ENCODE assay signal across 1 cellular context in the genomic region with DNA sequence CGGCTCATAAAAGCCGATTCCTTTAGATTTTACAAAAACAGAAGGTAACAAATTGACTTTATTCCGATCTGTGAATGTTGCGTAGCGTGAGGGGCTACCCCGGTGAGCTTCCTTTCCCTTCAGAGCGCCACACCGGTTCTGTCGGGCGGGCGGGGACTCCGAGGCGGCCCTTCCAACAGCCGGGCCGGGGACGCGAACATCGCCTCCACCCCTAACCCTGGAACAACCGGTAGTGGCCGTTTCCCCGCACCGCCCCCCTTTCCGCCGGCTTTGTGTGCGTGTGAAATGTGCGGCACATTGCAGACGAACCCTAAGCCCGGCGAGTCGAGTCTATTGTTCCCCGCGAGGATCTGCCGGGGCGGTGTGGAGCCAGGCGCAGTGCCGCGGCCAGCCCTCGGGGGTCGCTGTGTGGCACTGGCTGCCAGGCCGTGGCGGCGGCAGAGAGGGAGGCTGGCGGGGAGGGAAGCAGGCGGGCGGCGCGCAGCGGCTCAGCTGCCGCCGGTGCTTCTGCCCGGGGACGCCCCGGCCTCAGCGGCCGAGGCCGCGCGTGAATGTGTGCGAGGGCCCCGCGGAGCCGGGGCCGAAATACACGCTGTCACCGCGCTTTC.
A peak's percentile ranks its signal among the peaks of the same experiment; 100 is the strongest.
TF ChIP-seq lines count a peak whose summit lies in the region.

No MANE protein-coding gene starts in this region.

TF ChIP-seq in HEK293, 187 proteins besides CTCF, POLR2A, EP300 and RAD21 (continued from another document):
- TF ChIP-seq, protein P1, sequence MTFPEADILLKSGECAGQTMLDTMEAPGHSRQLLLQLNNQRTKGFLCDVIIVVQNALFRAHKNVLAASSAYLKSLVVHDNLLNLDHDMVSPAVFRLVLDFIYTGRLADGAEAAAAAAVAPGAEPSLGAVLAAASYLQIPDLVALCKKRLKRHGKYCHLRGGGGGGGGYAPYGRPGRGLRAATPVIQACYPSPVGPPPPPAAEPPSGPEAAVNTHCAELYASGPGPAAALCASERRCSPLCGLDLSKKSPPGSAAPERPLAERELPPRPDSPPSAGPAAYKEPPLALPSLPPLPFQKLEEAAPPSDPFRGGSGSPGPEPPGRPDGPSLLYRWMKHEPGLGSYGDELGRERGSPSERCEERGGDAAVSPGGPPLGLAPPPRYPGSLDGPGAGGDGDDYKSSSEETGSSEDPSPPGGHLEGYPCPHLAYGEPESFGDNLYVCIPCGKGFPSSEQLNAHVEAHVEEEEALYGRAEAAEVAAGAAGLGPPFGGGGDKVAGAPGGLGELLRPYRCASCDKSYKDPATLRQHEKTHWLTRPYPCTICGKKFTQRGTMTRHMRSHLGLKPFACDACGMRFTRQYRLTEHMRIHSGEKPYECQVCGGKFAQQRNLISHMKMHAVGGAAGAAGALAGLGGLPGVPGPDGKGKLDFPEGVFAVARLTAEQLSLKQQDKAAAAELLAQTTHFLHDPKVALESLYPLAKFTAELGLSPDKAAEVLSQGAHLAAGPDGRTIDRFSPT (tag by site-specific recombination; IDR thresholded peaks at IDR 0.05), result peak; percentile 98
- TF ChIP-seq ZNF239 (tag by site-specific recombination; IDR thresholded peaks at IDR 0.05), result no peak; the same call in 1 of the 2 replicates
- peak; percentile 74 for TF ChIP-seq GLIS1 (tag by site-specific recombination; IDR thresholded peaks at IDR 0.05)
- no peak for TF ChIP-seq ZNF654 (tag by site-specific recombination; IDR thresholded peaks at IDR 0.05; ENCODE audit: low read depth)
- no peak for TF ChIP-seq ZNF112 (tag by site-specific recombination; IDR thresholded peaks at IDR 0.05)
- TF ChIP-seq ZNF785 (tag by site-specific recombination; IDR thresholded peaks at IDR 0.05), result 0 out of 2 replicates have a peak, but pooled peaks have one; percentile 60
- no peak for TF ChIP-seq OVOL3 (tag by site-specific recombination; IDR thresholded peaks at IDR 0.05)
- TF ChIP-seq ZNF324 (tag by site-specific recombination; IDR thresholded peaks at IDR 0.05), result peak; percentile 74
- TF ChIP-seq GLIS2 (tag by site-specific recombination; IDR thresholded peaks at IDR 0.05), result peak; percentile 95
- no peak for TF ChIP-seq ZNF837 (tag by site-specific recombination; IDR thresholded peaks at IDR 0.05)
- TF ChIP-seq GFI1B (tag by site-specific recombination; IDR thresholded peaks at IDR 0.05), result no peak
- TF ChIP-seq ZNF202 (tag by site-specific recombination; IDR thresholded peaks at IDR 0.05; ENCODE audit: borderline replicate concordance), result no peak
- peak; percentile 33; the same call in 1 of the 2 replicates for TF ChIP-seq ZNF677 (tag by site-specific recombination; IDR thresholded peaks at IDR 0.05)
- no peak for TF ChIP-seq ZNF138 (tag by site-specific recombination; IDR thresholded peaks at IDR 0.05; ENCODE audit: borderline replicate concordance)
- peak; percentile 92 for TF ChIP-seq ZBTB26 (tag by site-specific recombination; optimal IDR thresholded peaks at IDR 0.05)
- no peak for TF ChIP-seq ZFP41 (tag by site-specific recombination; IDR thresholded peaks at IDR 0.05; ENCODE audit: borderline replicate concordance)
- TF ChIP-seq TCF7L2 (IDR thresholded peaks at IDR 0.05; ENCODE audit: borderline replicate concordance, low read depth, low read length), result no peak
